Comparison of ENCODE assay signal across 8 cellular contexts in genomic region chr3:112770026-112770626, GRCh38.
DNase-seq lines count a peak whose midpoint lies in the region; ATAC-seq, FAIRE-seq and TF ChIP-seq lines count a peak whose summit lies in the region.

No MANE protein-coding gene starts in this region.

- no peak overlapping the region for H2AFZ ChIP-seq in IMR-90 (replicated peaks; ENCODE audit: low read length, poor library complexity)

- intact Hi-C loops in IMR-90 (cut with micrococcal nuclease): no loop called here
- intact Hi-C loops in kidney (cut with DNase I): no loop called here

- TF ChIP-seq CTCF in AG04450 (IDR thresholded peaks at IDR 0.05; ENCODE audit: low read depth, low read length) (no peak), IMR-90 (conservative IDR thresholded peaks at IDR 0.05; ENCODE audit: low read depth, low read length) (no peak), kidney (IDR thresholded peaks at IDR 0.05; ENCODE audit: borderline replicate concordance, extremely low read depth, insufficient read depth) (no peak)

- H3K79me1 ChIP-seq in IMR-90 (ENCODE audit: low read depth in 1 of 2, low read length in 2 of 2): no peaks in the 10 kb centered on the region

- peaks cover 15% of the 10 kb centered on the region for H3K9me1 ChIP-seq in IMR-90 (ENCODE audit: insufficient read depth, low read length)

- H3K36me3 ChIP-seq in IMR-90 (ENCODE audit: control insufficient read depth, insufficient read depth, low read length) (no peaks in the 10 kb centered on the region), kidney (ENCODE audit: control insufficient read depth in 1 of 2, insufficient read depth in 2 of 2, low read length in 2 of 2) (no peaks in the 10 kb centered on the region)

- no peak for DNase-seq in AG04450 (ENCODE audit: low read depth, low spot score)
- DNase-seq in IMR-90: peak; percentile 87
- DNase-seq in activated naive CD4-positive, alpha-beta T cell treated with anti-CD3 and anti-CD28 coated beads, Interleukin-2, amount 10 ng/mL, durations not matched to agents 7 days and 5 days: peak; percentile 26
- peak; percentile 56 for DNase-seq in islet precursor cell
- DNase-seq in anterior cingulate cortex (lab: John Stamatoyannopoulos, UW): no peak
- DNase-seq in kidney: no peak

- H3K36me3 Mint-ChIP-seq in activated naive CD4-positive, alpha-beta T cell treated with anti-CD3 and anti-CD28 coated beads, Interleukin-2, amount 10 ng/mL, durations not matched to agents 7 days and 5 days: no peaks in the 10 kb centered on the region

- FAIRE-seq in kidney (lab: Jason Lieb, UNC): no peak

- in situ Hi-C loops in IMR-90 (cut with MboI; ENCODE audit: low sequenced_read_pairs): no loop called here

- H3K27ac ChIP-seq in AG04450 (ENCODE audit: low read depth, low read length) (peak overlapping the region; percentile 53), IMR-90 (ENCODE audit: insufficient read depth, low read length) (no peak overlapping the region), kidney (ENCODE audit: low read depth in 2 of 2, low read length in 2 of 2) (no peak overlapping the region)

- peak overlapping the region; percentile 54; the same call in 1 of the 2 replicates for H3K18ac ChIP-seq in IMR-90 (ENCODE audit: low read depth, low read length)

- peak overlapping the region; percentile 55; the same call in 1 of the 2 replicates for H2BK120ac ChIP-seq in IMR-90 (ENCODE audit: low read depth, low read length)

- H3K27me3 ChIP-seq in AG04450 (ENCODE audit: control insufficient read depth, insufficient read depth, low read length): no peaks in the 10 kb centered on the region
- no peaks in the 10 kb centered on the region for H3K27me3 ChIP-seq in IMR-90 (ENCODE audit: control insufficient read depth, insufficient read depth, low read length)

- H3K9me3 Mint-ChIP-seq in activated naive CD4-positive, alpha-beta T cell treated with anti-CD3 and anti-CD28 coated beads, Interleukin-2, amount 10 ng/mL, durations not matched to agents 7 days and 5 days: peaks cover 2% of the 10 kb centered on the region

- peak overlapping the region; percentile 54 for H3K14ac ChIP-seq in IMR-90 (replicated peaks; ENCODE audit: low read depth, low read length)

- H2AK5ac ChIP-seq in IMR-90 (ENCODE audit: low read depth, low read length): 0 out of 2 replicates have a peak overlapping the region, but pooled peaks have one; percentile 53

- H4K8ac ChIP-seq in IMR-90 (ENCODE audit: low read depth in 2 of 2, low read length in 2 of 2): peak overlapping the region in 1 of 2 experiments; percentile 59; a peak in 2 of 4 replicates

- 50% methylated on average over 1 of the region's 3 CpGs; no CpG with 5 or more reads in 1 of the 2 experiments for WGBS in IMR-90 (ENCODE audit: extremely low coverage in 2 of 2, insufficient read length in 1 of 2), 2 experiments

- no peak overlapping the region for H3K23ac ChIP-seq in IMR-90 (ENCODE audit: low read depth, low read length)

- H3K4me1 Mint-ChIP-seq in activated naive CD4-positive, alpha-beta T cell treated with anti-CD3 and anti-CD28 coated beads, Interleukin-2, amount 10 ng/mL, durations not matched to agents 7 days and 5 days: peaks cover 16% of the 10 kb centered on the region

- H2BK20ac ChIP-seq in IMR-90 (ENCODE audit: low read depth, low read length): peak overlapping the region; percentile 54; the same call in 1 of the 2 replicates

- no peak for TF ChIP-seq POLR2A in IMR-90 (IDR thresholded peaks at IDR 0.05; ENCODE audit: low read depth, low read length)

- no peak overlapping the region for H3K4me3 Mint-ChIP-seq in activated naive CD4-positive, alpha-beta T cell treated with anti-CD3 and anti-CD28 coated beads, Interleukin-2, amount 10 ng/mL, durations not matched to agents 7 days and 5 days

- H4K20me1 ChIP-seq in IMR-90 (ENCODE audit: insufficient read depth, low read length): no peaks in the 10 kb centered on the region

- H2BK5ac ChIP-seq in IMR-90 (ENCODE audit: low read depth, low read length, poor library complexity, severe bottlenecking): peak overlapping the region; percentile 78

- TF ChIP-seq RAD21 in IMR-90 (IDR thresholded peaks at IDR 0.05; ENCODE audit: low read length): no peak

- H3K9me3 ChIP-seq in AG04450 (ENCODE audit: control insufficient read depth, insufficient read depth, low read length) (no peaks in the 10 kb centered on the region), IMR-90 (ENCODE audit: control insufficient read depth, insufficient read depth, low read length) (no peaks in the 10 kb centered on the region), kidney (ENCODE audit: control insufficient read depth in 1 of 2, low read length in 2 of 2) (no peaks in the 10 kb centered on the region)

- H3K9ac ChIP-seq in IMR-90 (ENCODE audit: low read depth, low read length): no peak overlapping the region
- H3K9ac ChIP-seq in kidney (ENCODE audit: low read length in 2 of 2): no peak overlapping the region

- H4K5ac ChIP-seq in IMR-90 (ENCODE audit: low read depth, low read length): peak overlapping the region; percentile 15; the same call in 1 of the 2 replicates

- ATAC-seq in IMR-90 (ENCODE audit: low read depth): 0 out of 2 replicates have a peak, but pooled peaks have one; percentile 23
- no peak for ATAC-seq in HG03175 (IDR thresholded peaks at IDR 0.05; ENCODE audit: unreplicated experiment)
- ATAC-seq in GM21526 (IDR thresholded peaks at IDR 0.05; ENCODE audit: low FRiP score, unreplicated experiment): no peak

- POLR2A ChIA-PET in AG04450 (lab: Yijun Ruan, JAX): interaction anchor here (0.6 to 1.2 kb wide), 2 partner anchors 31 to 116 kb away, joined by 3 to 4 read pairs; no protein-coding TSS in a partner anchor
- POLR2A ChIA-PET in IMR-90 (lab: Charles Lee; ENCODE audit: unreplicated experiment): no interaction called here

- H3K56ac ChIP-seq in IMR-90 (ENCODE audit: extremely low read depth, insufficient read depth, low read length): no peak overlapping the region

- no TSS peak for BruUV-seq in IMR-90 (replicated peaks; lab: Mats Ljungman, UMichigan)

- H4K91ac ChIP-seq in IMR-90 (ENCODE audit: insufficient read depth, low read depth, low read length): no peak overlapping the region

- peak overlapping the region; percentile 27; the same call in 1 of the 2 replicates for H3K4ac ChIP-seq in IMR-90 (ENCODE audit: low read depth, low read length)

- peak overlapping the region; percentile 46 for H3K27ac Mint-ChIP-seq in activated naive CD4-positive, alpha-beta T cell treated with anti-CD3 and anti-CD28 coated beads, Interleukin-2, amount 10 ng/mL, durations not matched to agents 7 days and 5 days

- CTCF ChIA-PET in AG04450 (lab: Charles Lee) (interaction anchor here (0.7 to 1.0 kb wide), 2 partner anchors 23 to 77 kb away, joined by 3 read pairs; no protein-coding TSS in a partner anchor), IMR-90 (lab: Yijun Ruan, JAX) (interaction anchor here (1.0 kb wide), 1 partner anchor 36 kb away, joined by 3 read pairs; no protein-coding TSS in a partner anchor)
- CTCF ChIA-PET in activated naive CD4-positive, alpha-beta T cell treated with anti-CD3 and anti-CD28 coated beads, Interleukin-2, amount 10 ng/mL, durations not matched to agents 7 days and 5 days (lab: Charles Lee): no interaction called here

- dilution Hi-C loops in IMR-90 (cut with HindIII; ENCODE audit: low sequenced_read_pairs, unreplicated experiment): no loop called here

- peaks cover 4% of the 10 kb centered on the region for H3K27me3 Mint-ChIP-seq in activated naive CD4-positive, alpha-beta T cell treated with anti-CD3 and anti-CD28 coated beads, Interleukin-2, amount 10 ng/mL, durations not matched to agents 7 days and 5 days

- H3K4me1 ChIP-seq in IMR-90 (ENCODE audit: control insufficient read depth, insufficient read depth, low read length): peaks cover 24% of the 10 kb centered on the region
- no peaks in the 10 kb centered on the region for H3K4me1 ChIP-seq in kidney (ENCODE audit: control insufficient read depth in 1 of 2, insufficient read depth in 1 of 2, low read depth in 1 of 2, low read length in 2 of 2)

- H2AK9ac ChIP-seq in IMR-90 (replicated peaks; ENCODE audit: low read depth, low read length, poor library complexity): peak overlapping the region; percentile 18

- H2BK15ac ChIP-seq in IMR-90 (ENCODE audit: low read depth, low read length): peak overlapping the region; percentile 36; the same call in 1 of the 3 replicates

- no peak overlapping the region for H3K4me3 ChIP-seq in AG04450 (ENCODE audit: low read depth, low read length)
- no peak overlapping the region for H3K4me3 ChIP-seq in IMR-90 (ENCODE audit: insufficient read depth, low read depth, low read length)
- no peak overlapping the region for H3K4me3 ChIP-seq in kidney (ENCODE audit: low read length in 2 of 2)

- H3K4me2 ChIP-seq in IMR-90 (ENCODE audit: low read depth, low read length): no peak overlapping the region

TF ChIP-seq in IMR-90, 13 proteins besides CTCF, POLR2A, EP300 and RAD21 (continues in another document):
- TF ChIP-seq MAFK (IDR thresholded peaks at IDR 0.05; ENCODE audit: low read depth, low read length) (peak; percentile 70), RFX5 (IDR thresholded peaks at IDR 0.05; ENCODE audit: low read depth, low read length) (no peak), SMC3 (IDR thresholded peaks at IDR 0.05; ENCODE audit: low read depth, low read length) (no peak), CHD1 (IDR thresholded peaks at IDR 0.05; ENCODE audit: low read depth, low read length) (no peak), ELK1 (IDR thresholded peaks at IDR 0.05; ENCODE audit: borderline replicate concordance, low read depth, low read length) (no peak), FOS (IDR thresholded peaks at IDR 0.05; ENCODE audit: low read depth, low read length) (no peak), BHLHE40 (IDR thresholded peaks at IDR 0.05; ENCODE audit: low read depth, low read length) (no peak), CEBPB (IDR thresholded peaks at IDR 0.05; ENCODE audit: low read depth, low read length) (no peak)
- TF ChIP-seq, protein P1, sequence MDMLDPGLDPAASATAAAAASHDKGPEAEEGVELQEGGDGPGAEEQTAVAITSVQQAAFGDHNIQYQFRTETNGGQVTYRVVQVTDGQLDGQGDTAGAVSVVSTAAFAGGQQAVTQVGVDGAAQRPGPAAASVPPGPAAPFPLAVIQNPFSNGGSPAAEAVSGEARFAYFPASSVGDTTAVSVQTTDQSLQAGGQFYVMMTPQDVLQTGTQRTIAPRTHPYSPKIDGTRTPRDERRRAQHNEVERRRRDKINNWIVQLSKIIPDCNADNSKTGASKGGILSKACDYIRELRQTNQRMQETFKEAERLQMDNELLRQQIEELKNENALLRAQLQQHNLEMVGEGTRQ (IDR thresholded peaks at IDR 0.05; ENCODE audit: low read depth, low read length): peak; percentile 14; the same call in 1 of the 2 replicates

Comparison
In these comparisons a context has a peak if more than half of its experiments do, and no peak if none do; other contexts are left out.
1. DNase-seq: peak in IMR-90 (single experiment), activated naive CD4-positive, alpha-beta T cell treated with anti-CD3 and anti-CD28 coated beads, Interleukin-2, amount 10 ng/mL, durations not matched to agents 7 days and 5 days (single experiment) and islet precursor cell (single experiment); none in AG04450 (single experiment), anterior cingulate cortex (0 of 58) and kidney (single experiment).